ENCODE assay signal across 19 cellular contexts in genomic region chr2:142142595-142142994, GRCh38. TPM values are rescaled to one million over a fixed set of nuclear protein-coding genes. Genes with fewer than 3 reads are reported as not detected.
"Had no signal": no experiment of that assay in that cellular context is flagged by ENCODE, and none has a peak within 500 bp of the region (broad histone marks: within the 10 kb centered on the region; RNA-seq: fewer than 3 reads in every experiment).

No MANE protein-coding gene starts in this region.

- H3K4me1 ChIP-seq: psoas muscle, spleen had no signal

- H3K4me1 Mint-ChIP-seq: activated CD4-positive, alpha-beta T cell treated with anti-CD3 and anti-CD28 coated beads for 36 hours; activated T-helper 17 cell treated with anti-CD3 and anti-CD28 coated beads, Interleukin-2, amount 50 U/mL, for 72 hours; central memory CD8-positive, alpha-beta T cell; stimulated activated memory B cell treated with anti-CD40 and anti-IgM and Interleukin-4, amounts not matched to agents 10 μg/mL and 1 μg/mL and 100 μg/mL, for 72 hours had no signal

- H3K4me3 ChIP-seq: psoas muscle, spleen, tibial nerve had no signal

- H3K9me3 Mint-ChIP-seq: activated T-helper 17 cell treated with anti-CD3 and anti-CD28 coated beads, Interleukin-2, amount 50 U/mL, for 72 hours; dendritic cell treated with granulocyte-macrophage colony-stimulating factor and Interleukin-4, amounts not matched to agents 40 ng/mL and 50 ng/mL, for 4 days; nephron; stimulated activated memory B cell treated with anti-CD40 and anti-IgM and Interleukin-4, amounts not matched to agents 10 μg/mL and 1 μg/mL and 100 μg/mL, for 72 hours had no signal

- ATAC-seq: activated CD4-positive, alpha-beta T cell treated with anti-CD3 and anti-CD28 coated beads for 36 hours; activated CD8-positive, alpha-beta T cell treated with anti-CD3 and anti-CD28 coated beads, Interleukin-2, amount 10 ng/mL, durations not matched to agents 7 days and 5 days; activated T-helper 17 cell treated with anti-CD3 and anti-CD28 coated beads, Interleukin-2, amount 50 U/mL, for 72 hours; effector memory CD8-positive, alpha-beta T cell; left colon; psoas muscle; sciatic nerve; stimulated activated memory B cell treated with anti-CD40 and anti-IgM and Interleukin-4, amounts not matched to agents 10 μg/mL and 1 μg/mL and 100 μg/mL, for 72 hours had no signal

- H3K36me3 ChIP-seq: spleen, tibial nerve had no signal

- DNase-seq: activated CD4-positive, alpha-beta T cell treated with anti-CD3 and anti-CD28 coated beads for 36 hours; activated CD8-positive, alpha-beta T cell treated with anti-CD3 and anti-CD28 coated beads, Interleukin-2, amount 10 ng/mL, durations not matched to agents 7 days and 5 days; activated naive CD4-positive, alpha-beta T cell treated with anti-CD3 and anti-CD28 coated beads for 36 hours; effector memory CD8-positive, alpha-beta T cell; erythroblast; left colon; psoas muscle; spleen; stimulated activated CD4-positive, alpha-beta T cell treated with anti-CD3 and anti-CD28 coated beads, Interleukin-1b, Interleukin-23, amount 100 ng/mL, for 48 hours had no signal

- H3K27me3 ChIP-seq: spleen, tibial nerve had no signal

- H3K4me3 Mint-ChIP-seq: activated CD4-positive, alpha-beta T cell treated with anti-CD3 and anti-CD28 coated beads for 36 hours; activated CD8-positive, alpha-beta T cell treated with anti-CD3 and anti-CD28 coated beads, Interleukin-2, amount 10 ng/mL, durations not matched to agents 7 days and 5 days; activated naive CD4-positive, alpha-beta T cell treated with anti-CD3 and anti-CD28 coated beads for 36 hours; activated T-helper 17 cell treated with anti-CD3 and anti-CD28 coated beads, Interleukin-2, amount 50 U/mL, for 72 hours; central memory CD8-positive, alpha-beta T cell; dendritic cell treated with granulocyte-macrophage colony-stimulating factor and Interleukin-4, amounts not matched to agents 40 ng/mL and 50 ng/mL, for 4 days; effector memory CD8-positive, alpha-beta T cell; nephron; stimulated activated memory B cell treated with anti-CD40 and anti-IgM and Interleukin-4, amounts not matched to agents 10 μg/mL and 1 μg/mL and 100 μg/mL, for 72 hours had no signal

- H3K27ac Mint-ChIP-seq: activated CD4-positive, alpha-beta T cell treated with anti-CD3 and anti-CD28 coated beads for 36 hours; activated CD8-positive, alpha-beta T cell treated with anti-CD3 and anti-CD28 coated beads, Interleukin-2, amount 10 ng/mL, durations not matched to agents 7 days and 5 days; activated naive CD4-positive, alpha-beta T cell treated with anti-CD3 and anti-CD28 coated beads for 36 hours; activated T-helper 17 cell treated with anti-CD3 and anti-CD28 coated beads, Interleukin-2, amount 50 U/mL, for 72 hours; dendritic cell treated with granulocyte-macrophage colony-stimulating factor and Interleukin-4, amounts not matched to agents 40 ng/mL and 50 ng/mL, for 4 days; effector memory CD8-positive, alpha-beta T cell; nephron; stimulated activated memory B cell treated with anti-CD40 and anti-IgM and Interleukin-4, amounts not matched to agents 10 μg/mL and 1 μg/mL and 100 μg/mL, for 72 hours had no signal

- H3K9me3 ChIP-seq: psoas muscle, spleen, tibial nerve had no signal

- H3K27ac ChIP-seq: psoas muscle, spleen, tibial nerve had no signal

- H3K27me3 Mint-ChIP-seq: activated CD4-positive, alpha-beta T cell treated with anti-CD3 and anti-CD28 coated beads for 36 hours; activated T-helper 17 cell treated with anti-CD3 and anti-CD28 coated beads, Interleukin-2, amount 50 U/mL, for 72 hours; central memory CD8-positive, alpha-beta T cell; dendritic cell treated with granulocyte-macrophage colony-stimulating factor and Interleukin-4, amounts not matched to agents 40 ng/mL and 50 ng/mL, for 4 days; effector memory CD8-positive, alpha-beta T cell; stimulated activated memory B cell treated with anti-CD40 and anti-IgM and Interleukin-4, amounts not matched to agents 10 μg/mL and 1 μg/mL and 100 μg/mL, for 72 hours had no signal

- H3K36me3 Mint-ChIP-seq: stimulated activated memory B cell treated with anti-CD40 and anti-IgM and Interleukin-4, amounts not matched to agents 10 μg/mL and 1 μg/mL and 100 μg/mL, for 72 hours had no signal

RNA-seq across cellular contexts. Expression of gene LRP1B, which starts 11.8 kb away (rescaled TPM):
- total RNA-seq: activated CD4-positive, alpha-beta T cell treated with anti-CD3 and anti-CD28 coated beads for 36 hours; activated CD8-positive, alpha-beta T cell treated with anti-CD3 and anti-CD28 coated beads, Interleukin-2, amount 10 ng/mL, durations not matched to agents 7 days and 5 days; activated naive CD4-positive, alpha-beta T cell treated with anti-CD3 and anti-CD28 coated beads for 36 hours; activated T-helper 17 cell treated with anti-CD3 and anti-CD28 coated beads, Interleukin-2, amount 50 U/mL, for 72 hours; glomerular endothelial cell; lung microvascular endothelial cell; osteoblast had no signal
